23 cellular contexts compared by ENCODE assay signal in the genomic region with DNA sequence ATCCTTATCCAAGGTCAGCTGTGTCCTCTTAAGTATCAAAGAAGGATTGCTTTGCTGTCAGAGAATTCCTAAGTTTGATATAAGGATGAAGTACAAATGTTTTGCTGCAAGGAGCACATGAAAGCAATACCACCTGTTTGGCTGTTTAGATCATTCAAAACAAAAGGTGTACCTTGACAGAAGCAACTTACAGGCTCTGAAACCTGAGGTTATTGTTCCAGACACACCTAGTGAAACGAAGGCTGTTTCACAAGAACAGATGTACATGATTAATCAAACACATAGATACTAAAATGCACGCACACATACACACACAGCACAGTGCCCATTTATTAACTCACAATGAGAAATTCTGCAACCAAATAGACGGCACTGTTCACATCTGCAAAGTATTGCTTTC.
"Had no signal": no experiment of that assay in that cellular context is flagged by ENCODE, and none has a peak within 500 bp of the region (broad histone marks: within the 10 kb centered on the region; RNA-seq: fewer than 3 reads in every experiment).

No MANE protein-coding gene starts in this region.

- H3K4me2 ChIP-seq: SK-N-SH had no signal

- H3K9me2 ChIP-seq: SK-N-SH had no signal

- ATAC-seq: K562, Panc1, PC-3, T-cell had no signal

- H3K27ac ChIP-seq: RWPE1 had no signal

- H3K4me3 ChIP-seq: K562 had no signal

- DNase-seq: NCI-H1092; NCI-H1105 treated with DMSO at 0.1 percent for 48 hours; NCI-H1417 treated with DMSO at 0.1 percent for 48 hours; NCI-H146; NCI-H1694 treated with DMSO at 0.1 percent for 48 hours; NCI-H1930; NCI-H2081; NCI-H2107; NCI-H226; NCI-H446; NCI-H510A; NCI-H524 treated with DMSO at 0.1 percent for 48 hours; NCI-H69; NCI-H774; NK-92 treated with Interleukin-12 subunit alpha and Interleukin-12 subunit beta, amount 100 ng/mL, for 24 hours; PC-3; SHP77; SK-N-SH; SW 1271; T-cell had no signal

- H3K9ac ChIP-seq: SK-N-SH had no signal

- H3K9me3 ChIP-seq: SK-N-SH had no signal
